ENCODE assay signal across 24 cellular contexts in genomic region chr5:36304095-36304494, GRCh38. TPM values are rescaled to one million over a fixed set of nuclear protein-coding genes. Genes with fewer than 3 reads are reported as not detected.
"Had no signal": no experiment of that assay in that cellular context is flagged by ENCODE, and none has a peak within 500 bp of the region (broad histone marks: within the 10 kb centered on the region; RNA-seq: fewer than 3 reads in every experiment).

No MANE protein-coding gene starts in this region.

- DNase-seq: activated CD4-positive, alpha-beta T cell treated with anti-CD3 and anti-CD28 coated beads, Interleukin-2, amount 10 ng/mL, durations not matched to agents 24 days and 14 days; activated CD8-positive, alpha-beta T cell treated with anti-CD3 and anti-CD28 coated beads for 36 hours; activated gamma-delta T cell treated with Interleukin-2 at 50 U/mL for 16 hours; aorta; brain microvascular endothelial cell; colonic mucosa; heart left ventricle; islet precursor cell; left cardiac atrium; occipital lobe; posterior cingulate gyrus; sigmoid colon; stimulated activated CD4-positive, alpha-beta T cell treated with anti-CD3 and anti-CD28 coated beads, Interleukin-15, amount 100 ng/mL, for 24 hours; stomach; T-helper 1 cell; trophoblast cell had no signal

- H3K9me3 Mint-ChIP-seq: activated CD4-positive, alpha-beta T cell treated with anti-CD3 and anti-CD28 coated beads, Interleukin-2, amount 10 ng/mL, durations not matched to agents 24 days and 14 days; activated CD8-positive, alpha-beta T cell treated with anti-CD3 and anti-CD28 coated beads for 36 hours; activated naive CD4-positive, alpha-beta T cell treated with anti-CD3 and anti-CD28 coated beads, Interleukin-2, amount 50 U/mL, for 24 hours; central memory CD8-positive, alpha-beta T cell; nephron; stimulated activated memory B cell treated with anti-CD40 and anti-IgM and Interleukin-4, amounts not matched to agents 10 μg/mL and 1 μg/mL and 100 μg/mL, for 72 hours had no signal

- ATAC-seq: activated CD8-positive, alpha-beta T cell treated with anti-CD3 and anti-CD28 coated beads for 36 hours; heart left ventricle; left cardiac atrium; stimulated activated memory B cell treated with anti-CD40 and anti-IgM and Interleukin-4, amounts not matched to agents 10 μg/mL and 1 μg/mL and 100 μg/mL, for 72 hours had no signal

- H3K4me3 ChIP-seq: colonic mucosa, heart left ventricle, sigmoid colon, smooth muscle cell, stomach, suprapubic skin, vagina had no signal

- H3K27me3 ChIP-seq: brain microvascular endothelial cell, colonic mucosa, heart left ventricle, sigmoid colon, stomach, suprapubic skin, vagina had no signal

- H3K4me1 Mint-ChIP-seq: activated CD4-positive, alpha-beta T cell treated with anti-CD3 and anti-CD28 coated beads, Interleukin-2, amount 10 ng/mL, durations not matched to agents 24 days and 14 days had no signal

- H3K36me3 ChIP-seq: brain microvascular endothelial cell, colonic mucosa, heart left ventricle, sigmoid colon, stomach, suprapubic skin, vagina had no signal

- H3K9me3 ChIP-seq: colonic mucosa, heart left ventricle, sigmoid colon, stomach, suprapubic skin, vagina had no signal

- H3K27ac Mint-ChIP-seq: activated CD4-positive, alpha-beta T cell treated with anti-CD3 and anti-CD28 coated beads, Interleukin-2, amount 10 ng/mL, durations not matched to agents 24 days and 14 days; activated CD8-positive, alpha-beta T cell treated with anti-CD3 and anti-CD28 coated beads for 36 hours; activated naive CD4-positive, alpha-beta T cell treated with anti-CD3 and anti-CD28 coated beads, Interleukin-2, amount 50 U/mL, for 24 hours; nephron; stimulated activated memory B cell treated with anti-CD40 and anti-IgM and Interleukin-4, amounts not matched to agents 10 μg/mL and 1 μg/mL and 100 μg/mL, for 72 hours had no signal

- H3K4me1 ChIP-seq: colonic mucosa had no signal

- H3K4me3 Mint-ChIP-seq: activated CD4-positive, alpha-beta T cell treated with anti-CD3 and anti-CD28 coated beads, Interleukin-2, amount 10 ng/mL, durations not matched to agents 24 days and 14 days; activated CD8-positive, alpha-beta T cell treated with anti-CD3 and anti-CD28 coated beads for 36 hours; activated naive CD4-positive, alpha-beta T cell treated with anti-CD3 and anti-CD28 coated beads, Interleukin-2, amount 50 U/mL, for 24 hours; central memory CD8-positive, alpha-beta T cell; nephron; stimulated activated memory B cell treated with anti-CD40 and anti-IgM and Interleukin-4, amounts not matched to agents 10 μg/mL and 1 μg/mL and 100 μg/mL, for 72 hours had no signal

- H3K27me3 Mint-ChIP-seq: activated naive CD4-positive, alpha-beta T cell treated with anti-CD3 and anti-CD28 coated beads, Interleukin-2, amount 50 U/mL, for 24 hours; stimulated activated memory B cell treated with anti-CD40 and anti-IgM and Interleukin-4, amounts not matched to agents 10 μg/mL and 1 μg/mL and 100 μg/mL, for 72 hours had no signal

- H3K36me3 Mint-ChIP-seq: activated naive CD4-positive, alpha-beta T cell treated with anti-CD3 and anti-CD28 coated beads, Interleukin-2, amount 50 U/mL, for 24 hours; stimulated activated memory B cell treated with anti-CD40 and anti-IgM and Interleukin-4, amounts not matched to agents 10 μg/mL and 1 μg/mL and 100 μg/mL, for 72 hours had no signal

- H3K27ac ChIP-seq: brain microvascular endothelial cell, colonic mucosa, epithelial cell of prostate, heart left ventricle, suprapubic skin, vagina had no signal

RNA-seq across cellular contexts. Expression of gene RANBP3L, which starts 2.4 kb away (rescaled TPM):
- total RNA-seq: activated CD4-positive, alpha-beta T cell treated with anti-CD3 and anti-CD28 coated beads, Interleukin-2, amount 10 ng/mL, durations not matched to agents 24 days and 14 days; activated CD8-positive, alpha-beta T cell treated with anti-CD3 and anti-CD28 coated beads for 36 hours had no signal
